Comparison of ENCODE assay signal across 17 cellular contexts in the genomic region with DNA sequence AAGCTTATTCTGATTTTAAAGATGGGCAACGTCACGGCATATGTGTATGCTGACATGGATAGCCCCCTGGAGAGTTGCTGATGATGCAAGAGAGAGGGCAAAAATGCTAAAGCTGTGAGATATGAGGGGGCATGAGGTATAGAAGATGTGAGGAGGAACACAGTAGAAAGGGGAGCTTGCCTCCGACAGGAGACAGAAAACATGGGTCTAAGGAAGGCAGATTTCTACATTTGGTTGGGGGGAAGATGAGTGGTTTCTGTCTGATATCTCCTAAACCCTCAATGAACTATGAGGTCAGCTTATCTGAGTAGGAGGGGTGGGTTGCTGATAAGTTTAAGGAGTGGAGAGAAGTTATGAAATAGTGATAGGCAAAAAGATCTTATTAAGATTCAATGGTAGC. TPM values are rescaled to one million over a fixed set of nuclear protein-coding genes. Genes with fewer than 3 reads are reported as not detected.
DNase-seq lines count a peak whose midpoint lies in the region; ATAC-seq and TF ChIP-seq lines count a peak whose summit lies in the region.
"Had no signal": no experiment of that assay in that cellular context is flagged by ENCODE, and none has a peak within 500 bp of the region (broad histone marks: within the 10 kb centered on the region; RNA-seq: fewer than 3 reads in every experiment).

No MANE protein-coding gene starts in this region.

- H4K91ac ChIP-seq in H9 (ENCODE audit: insufficient read length, low read depth, low read length), result no peak overlapping the region

- TF ChIP-seq CTCF in H9 (conservative IDR thresholded peaks at IDR 0.05), result no peak
- no peak for TF ChIP-seq CTCF in ascending aorta (IDR thresholded peaks at IDR 0.05)
- TF ChIP-seq CTCF in gastrocnemius medialis (IDR thresholded peaks at IDR 0.05 in 4 of 5, conservative IDR thresholded peaks at IDR 0.05 in 1 of 5), result no peak

- H3K4me3 Mint-ChIP-seq in H9, result no peak overlapping the region
- H3K4me3 Mint-ChIP-seq in naive thymus-derived CD4-positive, alpha-beta T cell, result no peak overlapping the region

- no peak overlapping the region for H3K18ac ChIP-seq in H9 (ENCODE audit: insufficient read length, low read depth, low read length)

- peaks cover 5 to 11% (median 6%) of the 10 kb centered on the region in 3 experiments; a peak in 6 of 7 replicates for H3K36me3 Mint-ChIP-seq in H9 (ENCODE audit: insufficient read depth in 1 of 3, low read depth in 3 of 3)
- peaks cover 0 to 13% (median 5%) of the 10 kb centered on the region in 5 donors for H3K36me3 Mint-ChIP-seq in naive thymus-derived CD4-positive, alpha-beta T cell

- no peak for TF ChIP-seq POLR2A in gastrocnemius medialis (IDR thresholded peaks at IDR 0.05)

- H3K4ac ChIP-seq in H9 (ENCODE audit: low read depth, low read length), result no peak overlapping the region

- intact Hi-C loops in ascending aorta (cut with DNase I) (no loop called here), gastrocnemius medialis (cut with DNase I; ENCODE audit: low total_unique reads) (loop anchor here (5.0 kb wide), 1 partner anchor 77 kb away; no protein-coding TSS in a partner anchor)
- intact Hi-C loops in naive thymus-derived CD4-positive, alpha-beta T cell (cut with micrococcal nuclease), result no loop called here

- no peak overlapping the region for H3T11ph ChIP-seq in H9 (ENCODE audit: low read length)

- no peaks in the 10 kb centered on the region for H3K79me1 ChIP-seq in H9 (ENCODE audit: insufficient read depth, low read depth, low read length, poor library complexity, severe bottlenecking)

- no peaks in the 10 kb centered on the region; the same call in 1 of the 2 replicates for H3K79me2 ChIP-seq in H9 (ENCODE audit: insufficient read depth, low read length)

- H3K27ac ChIP-seq in H9 (ENCODE audit: insufficient read length, low read depth, low read length) (no peak overlapping the region), ascending aorta (peak overlapping the region; percentile 32 to 38), gastrocnemius medialis (no peak overlapping the region), caudate nucleus (ENCODE audit: low read depth, low read length) (no peak overlapping the region)
- no peak overlapping the region for H3K27ac ChIP-seq in naive thymus-derived CD4-positive, alpha-beta T cell (ENCODE audit: low read depth, low read length)
- H3K27ac ChIP-seq: HL-60 had no signal

- H4K8ac ChIP-seq in H9 (replicated peaks; ENCODE audit: insufficient read length, low read depth, low read length), result no peak overlapping the region

- H3K23me2 ChIP-seq in H9 (ENCODE audit: insufficient read length, low read depth, low read length, poor library complexity, severe bottlenecking), result no peaks in the 10 kb centered on the region

- no peak overlapping the region for H2AFZ ChIP-seq in H9 (ENCODE audit: low read length)

- H3K9me3 Mint-ChIP-seq in H9, result no peaks in the 10 kb centered on the region
- no peaks in the 10 kb centered on the region for H3K9me3 Mint-ChIP-seq in naive thymus-derived CD4-positive, alpha-beta T cell

- H4K20me1 ChIP-seq in H9 (ENCODE audit: control insufficient read depth, insufficient read depth, insufficient read length), result no peaks in the 10 kb centered on the region

- DNase-seq in H9, result no peak
- peak; percentile 35 for DNase-seq in OCI-M2 (lab: John Stamatoyannopoulos, UW; ENCODE audit: unreplicated experiment)
- DNase-seq in ascending aorta (ENCODE audit: low spot score in 2 of 2), result no peak
- no peak for DNase-seq in naive thymus-derived CD4-positive, alpha-beta T cell
- DNase-seq in SHP77 (lab: John Stamatoyannopoulos, UW), result no peak
- DNase-seq in gastrocnemius medialis, result no peak
- no peak for DNase-seq in caudate nucleus (lab: John Stamatoyannopoulos, UW)
- DNase-seq: DMS79, H7, NCI-H1048, NCI-H2081 treated with DMSO at 0.1 percent for 48 hours, NCI-H510A, NCI-H82, Right ventricle myocardium superior had no signal

- no peak overlapping the region for H2BK5ac ChIP-seq in H9 (ENCODE audit: insufficient read length, low read length)

- H3K27me3 ChIP-seq in H9 (ENCODE audit: insufficient read depth, low read length) (no peaks in the 10 kb centered on the region), ascending aorta (no peaks in the 10 kb centered on the region), gastrocnemius medialis (no peaks in the 10 kb centered on the region)
- H3K27me3 ChIP-seq in naive thymus-derived CD4-positive, alpha-beta T cell (ENCODE audit: control insufficient read depth in 2 of 2, insufficient read depth in 2 of 2, low read length in 2 of 2), result no peaks in the 10 kb centered on the region

- H3K27me3 Mint-ChIP-seq in H9 (ENCODE audit: low read depth), result peaks cover 4% of the 10 kb centered on the region
- H3K27me3 Mint-ChIP-seq in naive thymus-derived CD4-positive, alpha-beta T cell, result no peaks in the 10 kb centered on the region

- WGBS in H9 (ENCODE audit: extremely low coverage, insufficient read length, low lambda C conversion rate), result no CpG with 5 or more reads among the region's 3 CpGs

- POLR2A ChIA-PET in naive thymus-derived CD4-positive, alpha-beta T cell (lab: Charles Lee), result interaction anchor here (0.9 to 1.1 kb wide), 2 partner anchors 19 to 223 kb away, joined by 3 to 4 read pairs; a partner anchor contains a TSS

- no peak overlapping the region for H4K5ac ChIP-seq in H9 (ENCODE audit: insufficient read length, low read depth, low read length)

- H3K4me3 ChIP-seq in ascending aorta (no peak overlapping the region), gastrocnemius medialis (no peak overlapping the region)
- H3K4me3 ChIP-seq in naive thymus-derived CD4-positive, alpha-beta T cell (ENCODE audit: low read length), result no peak overlapping the region

- H2BK12ac ChIP-seq in H9 (ENCODE audit: insufficient read length, low read depth, low read length), result no peak overlapping the region

- H2AK5ac ChIP-seq in H9 (ENCODE audit: insufficient read length, low read length), result no peak overlapping the region

- H3K4me1 ChIP-seq in H9 (ENCODE audit: insufficient read depth, low read length) (no peaks in the 10 kb centered on the region; the same call in 1 of the 2 replicates), ascending aorta (peaks cover 6 to 21% of the 10 kb centered on the region in 2 donors), gastrocnemius medialis (peaks cover 17 to 26% of the 10 kb centered on the region in 2 donors)
- H3K4me1 ChIP-seq in naive thymus-derived CD4-positive, alpha-beta T cell (ENCODE audit: control insufficient read depth in 2 of 2, insufficient read depth in 2 of 2, low read length in 2 of 2), result peaks cover 0 to 5% of the 10 kb centered on the region in 2 donors

- peak overlapping the region in 2 of 3 experiments; percentile 2 to 20; a peak in 2 of 7 replicates for H3K27ac Mint-ChIP-seq in H9
- H3K27ac Mint-ChIP-seq in naive thymus-derived CD4-positive, alpha-beta T cell, result peak overlapping the region in 1 of 9 donors; percentile 80

- in situ Hi-C loops in gastrocnemius medialis (cut with MboI; ENCODE audit: low sequenced_read_pairs in 4 of 4), result no loop called here

- H2BK20ac ChIP-seq in H9 (ENCODE audit: low read depth, low read length, poor library complexity, severe bottlenecking), result no peak overlapping the region

- CTCF ChIA-PET in naive thymus-derived CD4-positive, alpha-beta T cell (lab: Charles Lee), result interaction anchor here (0.6 to 1.1 kb wide), 5 partner anchors 13 to 241 kb away, joined by 3 to 4 read pairs (median 3); no protein-coding TSS in a partner anchor

- H3K4me1 Mint-ChIP-seq in H9, result peaks cover 10 to 16% of the 10 kb centered on the region in 2 experiments
- peaks cover 10 to 42% (median 22%) of the 10 kb centered on the region in 7 donors for H3K4me1 Mint-ChIP-seq in naive thymus-derived CD4-positive, alpha-beta T cell

- no peak overlapping the region for H3K9ac ChIP-seq in H9 (ENCODE audit: extremely low read depth, insufficient read length, low read length)

- H3K9me3 ChIP-seq in H9 (ENCODE audit: control insufficient read depth, low read depth, low read length) (no peaks in the 10 kb centered on the region), ascending aorta (no peaks in the 10 kb centered on the region), gastrocnemius medialis (no peaks in the 10 kb centered on the region)
- no peaks in the 10 kb centered on the region for H3K9me3 ChIP-seq in naive thymus-derived CD4-positive, alpha-beta T cell (ENCODE audit: control insufficient read depth in 2 of 3, low read length in 3 of 3)

- no peak overlapping the region for H2BK15ac ChIP-seq in H9 (ENCODE audit: low read depth, low read length)

- H3K23ac ChIP-seq in H9 (ENCODE audit: insufficient read length, low read depth, low read length), result no peak overlapping the region

- peak; percentile 36 for ATAC-seq in naive thymus-derived CD4-positive, alpha-beta T cell
- ATAC-seq in gastrocnemius medialis (no peak), GM18519 (IDR thresholded peaks at IDR 0.05; ENCODE audit: low FRiP score, unreplicated experiment) (no peak)
- ATAC-seq: SK-N-SH treated with all-trans-retinoic acid at 6 μM for 48 hours had no signal

- no peak overlapping the region for H2BK120ac ChIP-seq in H9 (ENCODE audit: low read depth, low read length, poor library complexity, severe bottlenecking)

- no peak overlapping the region for H3K56ac ChIP-seq in H9 (ENCODE audit: insufficient read length, low read depth, low read length)

- H3K4me2 ChIP-seq in H9 (ENCODE audit: insufficient read depth, insufficient read length, low read length), result no peak overlapping the region

- H3K36me3 ChIP-seq in ascending aorta (peaks cover 0 to 6% of the 10 kb centered on the region in 2 donors), gastrocnemius medialis (no peaks in the 10 kb centered on the region)
- H3K36me3 ChIP-seq in naive thymus-derived CD4-positive, alpha-beta T cell (ENCODE audit: control insufficient read depth in 2 of 3, insufficient read depth in 3 of 3, low read length in 3 of 3), result peaks cover 0 to 3% (median 0%) of the 10 kb centered on the region in 3 experiments

- H3K14ac ChIP-seq in H9 (ENCODE audit: insufficient read depth, low read length), result no peak overlapping the region

RNA-seq across cellular contexts. Expression of a gene that starts 6.1 kb away (rescaled TPM):
- total RNA-seq in H9 (2021) (19.2 and 20.4 TPM in 2 replicates), ascending aorta (12.0 TPM), gastrocnemius medialis (1 to 10 TPM; 1.3 to 3.1 (median 2.1) TPM)
- 10 to 100 TPM in 4 of 5 experiments, 1 to 10 TPM in 1; 6.8 to 22.5 (median 19.4) TPM for total RNA-seq in naive thymus-derived CD4-positive, alpha-beta T cell
- 10 to 100 TPM in 1 of 2 donors, 1 to 10 TPM in 1; 9.1 to 12.2 TPM for polyA plus RNA-seq in naive thymus-derived CD4-positive, alpha-beta T cell

Comparison
In these comparisons a context has a peak if more than half of its experiments do, and no peak if none do; other contexts are left out.
1. H3K27ac ChIP-seq: peak in ascending aorta (2 of 2); none in H9 (single experiment), naive thymus-derived CD4-positive, alpha-beta T cell (single experiment), gastrocnemius medialis (0 of 4) and caudate nucleus (single experiment).